In the genomic region with DNA sequence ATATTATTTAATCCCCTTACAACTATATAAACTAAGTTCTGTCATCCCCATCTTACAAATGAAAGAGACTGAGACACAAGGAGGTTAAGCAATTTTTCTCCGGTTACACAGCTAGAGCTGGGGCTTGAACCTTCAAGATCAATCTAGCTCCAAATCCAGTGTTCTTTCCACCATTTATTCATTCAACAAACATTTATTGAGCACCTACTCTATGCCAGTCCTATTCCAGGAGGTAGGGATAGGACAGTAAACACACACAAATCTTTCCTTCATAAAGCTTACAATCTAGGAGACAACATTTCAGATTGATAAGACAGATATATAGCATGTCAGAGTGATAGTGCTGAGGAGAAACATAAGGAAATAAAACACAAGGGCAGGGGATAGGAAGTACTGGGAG, we compare ENCODE assay signal across 23 cellular contexts. TPM values are rescaled to one million over a fixed set of nuclear protein-coding genes. Genes with fewer than 3 reads are reported as not detected.
DNase-seq lines count a peak whose midpoint lies in the region; ATAC-seq, FAIRE-seq and TF ChIP-seq lines count a peak whose summit lies in the region.
"Had no signal": no experiment of that assay in that cellular context is flagged by ENCODE, and none has a peak within 500 bp of the region (broad histone marks: within the 10 kb centered on the region; RNA-seq: fewer than 3 reads in every experiment).

No MANE protein-coding gene starts in this region.

- H3K27ac ChIP-seq in K562 (ENCODE audit: extremely low read depth, low read depth, low read length) = no peak overlapping the region
- H3K27ac ChIP-seq in lower lobe of right lung = peak overlapping the region; percentile 65
- H3K27ac ChIP-seq in thyroid gland = peak overlapping the region; percentile 55 to 89 (median 65)
- H3K27ac ChIP-seq: A549 had no signal

- no peak for TF ChIP-seq EP300 in K562 (IDR thresholded peaks at IDR 0.05; ENCODE audit: low read length)

- no peak for TF ChIP-seq POLR2A in K562 (conservative IDR thresholded peaks at IDR 0.05)
- no peak for TF ChIP-seq POLR2A in thyroid gland (IDR thresholded peaks at IDR 0.05)

- POLR2A ChIA-PET in K562 (lab: Yijun Ruan, JAX) = no interaction called here

- no peak for FAIRE-seq in K562 (lab: Jason Lieb, UNC)
- FAIRE-seq: A549, G401.6, GM12892, H54 had no signal

- no peaks in the 10 kb centered on the region for H4K20me1 ChIP-seq in K562 (replicated peaks; ENCODE audit: control insufficient read depth, insufficient read depth, low read length)

- no peak overlapping the region for H3K9ac ChIP-seq in K562 (ENCODE audit: insufficient read depth in 1 of 2, low read depth in 2 of 2, low read length in 2 of 2)

- H3K36me3 ChIP-seq in K562 (ENCODE audit: control insufficient read depth, insufficient read depth, low read length) (no peaks in the 10 kb centered on the region), lower lobe of right lung (no peaks in the 10 kb centered on the region), thyroid gland (no peaks in the 10 kb centered on the region)
- H3K36me3 ChIP-seq: HAP-1 had no signal

- TF ChIP-seq CTCF in K562 (IDR thresholded peaks at IDR 0.05 in 2 of 3, conservative IDR thresholded peaks at IDR 0.05 in 1 of 3; ENCODE audit: insufficient read depth in 2 of 3, low read depth in 1 of 3, low read length in 3 of 3) (no peak), lower lobe of right lung (IDR thresholded peaks at IDR 0.05) (no peak), thyroid gland (IDR thresholded peaks at IDR 0.05) (no peak)

- TF ChIP-seq RAD21 in K562 (CRISPR knock-in tag; conservative IDR thresholded peaks at IDR 0.05 in 1 of 2, IDR thresholded peaks at IDR 0.05 in 1 of 2) = no peak

- no peak overlapping the region for H3K4me2 ChIP-seq in K562 (ENCODE audit: insufficient read depth, low read length)
- H3K4me2 ChIP-seq: A549 had no signal

- ATAC-seq in K562 (no peak), lower lobe of right lung (no peak), HG03354 (IDR thresholded peaks at IDR 0.05; ENCODE audit: poor library complexity, severe bottlenecking, unreplicated experiment) (no peak)

- H3K9me3 ChIP-seq in K562 (replicated peaks; ENCODE audit: control insufficient read depth, insufficient read depth, low read depth, low read length) (no peaks in the 10 kb centered on the region), lower lobe of right lung (no peaks in the 10 kb centered on the region), thyroid gland (no peaks in the 10 kb centered on the region)

- H3K79me2 ChIP-seq in K562 (ENCODE audit: control insufficient read depth, insufficient read depth, low read length) = no peaks in the 10 kb centered on the region

- H3K4me3 ChIP-seq in K562 (no peak overlapping the region), lower lobe of right lung (no peak overlapping the region), thyroid gland (replicated peaks in 1 of 3) (no peak overlapping the region)
- H3K4me3 ChIP-seq: A549, HAP-1 had no signal

- H3K27me3 ChIP-seq in K562 (ENCODE audit: control insufficient read depth in 2 of 2, insufficient read depth in 2 of 2, low read length in 2 of 2) (peaks cover 29 to 40% of the 10 kb centered on the region in 2 experiments), lower lobe of right lung (ENCODE audit: low read depth) (no peaks in the 10 kb centered on the region), thyroid gland (no peaks in the 10 kb centered on the region)

- H3K9me1 ChIP-seq in K562 (ENCODE audit: control insufficient read depth, insufficient read depth, low read length) = no peaks in the 10 kb centered on the region

- no peak overlapping the region for H2AFZ ChIP-seq in K562 (ENCODE audit: low read depth, low read length)

- in situ Hi-C loops in K562 (cut with MboI) = no loop called here

- H3K4me1 ChIP-seq in K562 (replicated peaks in 1 of 2; ENCODE audit: control insufficient read depth in 2 of 2, insufficient read depth in 2 of 2, low read length in 2 of 2) (peaks cover 8 to 9% of the 10 kb centered on the region in 2 experiments; a peak in 3 of 5 replicates), lower lobe of right lung (peaks cover 19% of the 10 kb centered on the region), thyroid gland (peaks cover 53 to 54% of the 10 kb centered on the region in 2 donors)
- H3K4me1 ChIP-seq: A549, HAP-1 had no signal

- 4% methylated on average over 1 of the region's 1 CpG for WGBS in K562 (ENCODE audit: insufficient coverage, low coverage, missing lambda C conversion rate)
- WGBS in thyroid gland, 2 donors = 92 to 100% methylated on average over 1 of the region's 1 CpG

- BruUV-seq in K562 (replicated peaks; lab: Mats Ljungman, UMichigan) = no TSS peak

- CTCF ChIA-PET in K562 (lab: Yijun Ruan, JAX; ENCODE audit: low intra/inter-chr PET ratio) = no interaction called here

- peak; percentile 1 for DNase-seq in AG08396 (ENCODE audit: low spot score)
- no peak for DNase-seq in K562 (ENCODE audit: extremely low read depth in 1 of 4, low spot score in 3 of 4)
- DNase-seq in lower lobe of right lung = no peak
- no peak for DNase-seq in thyroid gland
- no peak for DNase-seq in NCI-H1436 (lab: John Stamatoyannopoulos, UW)
- no peak for DNase-seq in stimulated activated CD4-positive, alpha-beta T cell treated with anti-CD3 and anti-CD28 coated beads, Interleukin-1b, Interleukin-23, amount 100 ng/mL, for 48 hours
- DNase-seq: 8988T; ACHN; Calu3; CD4-positive, alpha-beta memory T cell; COR-L47; DMS53; DMS79 treated with DMSO at 0.1 percent for 48 hours; GOT3 had no signal

- intact Hi-C loops in K562 (cut with micrococcal nuclease) (no loop called here), lower lobe of right lung (cut with DNase I) (no loop called here), thyroid gland (cut with DNase I) (no loop called here)

RNA-seq across cellular contexts. Expression of gene TMEM125, which starts 2.9 kb away (rescaled TPM):
- 0.21 and 0.30 TPM in 2 replicates for total RNA-seq in K562 (2011; cell fraction: chromatin; rRNA removed; ENCODE audit: low replicate concordance)
- 0.33 and 0.53 TPM in 2 replicates for total RNA-seq in K562 (2011; cell fraction: nucleolus; rRNA removed)
- total RNA-seq in K562 (2011; cell fraction: nucleoplasm; rRNA removed) = 0.37 and 0.76 TPM in 2 replicates
- total RNA-seq in K562 (2014; rRNA removed) (not detected in 2 replicates), K562 (2014; rRNA removed; fragmentation: Illumina TruSeq; extraction: Trizol) (not detected in 2 replicates), K562 (2015; rRNA removed; fragmentation: Illumina TruSeq; extraction: Trizol) (not detected in 2 replicates), K562 (2021) (0.45 TPM in 1 of 2 replicates, not detected in the other), lower lobe of right lung (197 TPM), thyroid gland (100 to 1,000 TPM in 2 of 4 donors, 10 to 100 TPM in 2; 50.8 to 127 (median 89.8) TPM)
- polyA plus RNA-seq in K562 (2011; rRNA removed) (0.08 and 0.35 TPM in 2 replicates), K562 (2014; fragmentation: Illumina TruSeq; extraction: Trizol) (0.07 TPM in 1 of 2 replicates, not detected in the other), K562 (2014; fragmentation: Nextera tagmentation; extraction: Ambion mirVana) (not detected), K562 (2014; rRNA removed) (0.67 TPM in 1 of 2 replicates, not detected in the other)
- 0.42 and 0.58 TPM in 2 replicates for polyA plus RNA-seq in K562 (2011; cell fraction: cytosol; rRNA removed)
- polyA plus RNA-seq in K562 (2011; cell fraction: nucleus; rRNA removed) = 1.0 and 1.2 TPM in 2 replicates
- polyA plus RNA-seq in K562 (2012) = 0.13 and 1.1 TPM in 2 replicates
- not detected in 2 replicates for polyA minus RNA-seq in K562 (2011; rRNA and poly(A)+ RNA removed)
- not detected in 2 replicates for polyA minus RNA-seq in K562 (2011; cell fraction: cytosol; rRNA and poly(A)+ RNA removed)
- not detected in 2 replicates for polyA minus RNA-seq in K562 (2011; cell fraction: nucleus; rRNA and poly(A)+ RNA removed)
- total RNA-seq: CD4-positive, alpha-beta memory T cell; Daoy; HFFc6 had no signal
- polyA plus RNA-seq: A549; CD4-positive, alpha-beta memory T cell had no signal

RNA-seq across cellular contexts. Expression of gene C1orf210, which starts 18.5 kb away (rescaled TPM):
- total RNA-seq in K562 (2011; cell fraction: chromatin; rRNA removed; ENCODE audit: low replicate concordance) = not detected in 2 replicates
- total RNA-seq in K562 (2011; cell fraction: nucleolus; rRNA removed) = not detected in 2 replicates
- not detected in 2 replicates for total RNA-seq in K562 (2011; cell fraction: nucleoplasm; rRNA removed)
- not detected in 2 replicates for total RNA-seq in K562 (2014; rRNA removed)
- not detected in 2 replicates for total RNA-seq in K562 (2014; rRNA removed; fragmentation: Illumina TruSeq; extraction: Trizol)
- total RNA-seq in K562 (2015; rRNA removed; fragmentation: Illumina TruSeq; extraction: Trizol) = not detected in 2 replicates
- not detected in 2 replicates for total RNA-seq in K562 (2021)
- not detected in 2 replicates for polyA plus RNA-seq in K562 (2011; rRNA removed)
- not detected in 2 replicates for polyA plus RNA-seq in K562 (2011; cell fraction: cytosol; rRNA removed)
- polyA plus RNA-seq in K562 (2011; cell fraction: nucleus; rRNA removed) = not detected in 2 replicates
- 0.06 TPM in 1 of 2 replicates, not detected in the other for polyA plus RNA-seq in K562 (2012)
- not detected in 2 replicates for polyA plus RNA-seq in K562 (2014; fragmentation: Illumina TruSeq; extraction: Trizol)
- polyA plus RNA-seq in K562 (2014; fragmentation: Nextera tagmentation; extraction: Ambion mirVana) = not detected
- polyA plus RNA-seq in K562 (2014; rRNA removed) = 0.21 TPM in 1 of 2 replicates, not detected in the other
- polyA minus RNA-seq in K562 (2011; rRNA and poly(A)+ RNA removed) = not detected in 2 replicates
- not detected in 2 replicates for polyA minus RNA-seq in K562 (2011; cell fraction: cytosol; rRNA and poly(A)+ RNA removed)
- not detected in 2 replicates for polyA minus RNA-seq in K562 (2011; cell fraction: nucleus; rRNA and poly(A)+ RNA removed)
- total RNA-seq in lower lobe of right lung = 19.1 TPM
- 10 to 100 TPM; 22.7 to 49.7 (median 36.3) TPM for total RNA-seq in thyroid gland
- total RNA-seq: CD4-positive, alpha-beta memory T cell; Daoy; HFFc6 had no signal
- polyA plus RNA-seq: A549; BJ; CD4-positive, alpha-beta memory T cell had no signal

RNA-seq across cellular contexts. Expression of gene TIE1, which starts 33.9 kb away (rescaled TPM):
- total RNA-seq in K562 (2011; cell fraction: chromatin; rRNA removed; ENCODE audit: low replicate concordance) = 0.46 and 3.1 TPM in 2 replicates
- total RNA-seq in K562 (2011; cell fraction: nucleolus; rRNA removed) = 1.6 and 4.2 TPM in 2 replicates
- total RNA-seq in K562 (2011; cell fraction: nucleoplasm; rRNA removed) = 0.81 and 2.3 TPM in 2 replicates
- total RNA-seq in K562 (2014; rRNA removed) = 0.14 and 0.16 TPM in 2 replicates
- not detected in 2 replicates for total RNA-seq in K562 (2014; rRNA removed; fragmentation: Illumina TruSeq; extraction: Trizol)
- 0.04 TPM in 1 of 2 replicates, not detected in the other for total RNA-seq in K562 (2015; rRNA removed; fragmentation: Illumina TruSeq; extraction: Trizol)
- total RNA-seq in K562 (2021) = 0.20 and 0.31 TPM in 2 replicates
- 0.32 and 0.49 TPM in 2 replicates for polyA plus RNA-seq in K562 (2011; rRNA removed)
- 0.09 and 1.1 TPM in 2 replicates for polyA plus RNA-seq in K562 (2011; cell fraction: cytosol; rRNA removed)
- polyA plus RNA-seq in K562 (2011; cell fraction: nucleus; rRNA removed) = 0.59 and 3.8 TPM in 2 replicates
- 0.30 and 0.54 TPM in 2 replicates for polyA plus RNA-seq in K562 (2012)
- 0.07 and 0.17 TPM in 2 replicates for polyA plus RNA-seq in K562 (2014; fragmentation: Illumina TruSeq; extraction: Trizol)
- polyA plus RNA-seq in K562 (2014; fragmentation: Nextera tagmentation; extraction: Ambion mirVana) = not detected
- polyA plus RNA-seq in K562 (2014; rRNA removed) = 0.08 and 0.66 TPM in 2 replicates
- polyA minus RNA-seq in K562 (2011; rRNA and poly(A)+ RNA removed) = 1.2 TPM in 1 of 2 replicates, not detected in the other
- 1.4 TPM in 1 of 2 replicates, not detected in the other for polyA minus RNA-seq in K562 (2011; cell fraction: cytosol; rRNA and poly(A)+ RNA removed)
- 0.67 and 0.94 TPM in 2 replicates for polyA minus RNA-seq in K562 (2011; cell fraction: nucleus; rRNA and poly(A)+ RNA removed)
- total RNA-seq in lower lobe of right lung = 48.5 TPM
- total RNA-seq in thyroid gland = 10 to 100 TPM; 30.6 to 65.1 (median 47.7) TPM
- total RNA-seq: Calu3; CD4-positive, alpha-beta memory T cell had no signal
- polyA plus RNA-seq: A549; BJ; CD4-positive, alpha-beta memory T cell had no signal

Comparison
In these comparisons a context has a peak if more than half of its experiments do, and no peak if none do; other contexts are left out.
1. RNA of gene TMEM125, which starts 2.9 kb away (total RNA-seq): 197 TPM in lower lobe of right lung (single experiment) and 50.8 to 127 TPM in thyroid gland; 0.21 to 0.76 TPM in K562; every median in the first group is over 10 times any median in the second.
2. RNA of gene C1orf210, which starts 18.5 kb away (total RNA-seq): 22.7 to 49.7 TPM in thyroid gland and 19.1 TPM in lower lobe of right lung (single experiment); not detected in K562; every median in the first group is over 10 times any median in the second.